Comparison of ENCODE assay signal across 8 cellular contexts in the genomic region with DNA sequence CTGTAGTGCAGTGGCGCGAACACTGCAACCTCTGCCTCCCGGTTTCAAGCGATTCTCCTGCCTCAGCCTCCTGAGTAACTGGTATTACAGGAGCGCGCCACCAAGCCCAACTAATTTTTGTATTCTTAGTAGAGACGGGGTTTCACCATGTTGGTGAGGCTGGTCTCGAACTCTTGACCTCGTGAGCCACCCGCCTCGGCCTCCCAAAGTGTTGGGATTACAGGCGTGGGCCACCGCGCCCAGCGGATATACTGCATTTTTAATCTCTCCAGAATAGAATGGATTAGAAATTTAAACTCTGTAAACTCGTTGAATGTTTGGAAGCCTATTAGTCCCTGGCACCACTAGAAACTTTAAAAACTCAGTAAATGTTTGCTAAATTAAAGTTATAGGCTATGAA. TPM values are rescaled to one million over a fixed set of nuclear protein-coding genes. Genes with fewer than 3 reads are reported as not detected.
DNase-seq lines count a peak whose midpoint lies in the region; TF ChIP-seq lines count a peak whose summit lies in the region.
"Not testable (repeated sequence)": the region's sequence is repeated elsewhere in the genome, so short reads cannot be mapped to it uniquely, and the experiment has no call there.

No MANE protein-coding gene starts in this region.

- not testable (repeated sequence) for H3K27me3 Mint-ChIP-seq in activated T-cell treated with anti-CD3 and anti-CD28 coated beads, Interleukin-2, amount 50 U/mL, for 24 hours; neural crest cell (ENCODE audit: low read depth)

- intact Hi-C loops in A673 (cut with micrococcal nuclease; ENCODE audit: unreplicated experiment); mammary epithelial cell (cut with micrococcal nuclease): not testable (repeated sequence)

- CTCF ChIA-PET in A673 (lab: Charles Lee); mammary epithelial cell (lab: Charles Lee; ENCODE audit: low non-redundant PET): not testable (repeated sequence)

- not testable (repeated sequence) for H3K9me3 Mint-ChIP-seq in activated T-cell treated with anti-CD3 and anti-CD28 coated beads, Interleukin-2, amount 50 U/mL, for 24 hours; neural crest cell

- not testable (repeated sequence) for H3K9me3 ChIP-seq in A673 (ENCODE audit: low read depth, low read length, poor library complexity, severe bottlenecking); SJCRH30 (replicated peaks); mammary epithelial cell (replicated peaks; ENCODE audit: insufficient read depth, low read length); iPS-15b (ENCODE audit: control insufficient read depth, insufficient read depth, low read length)

- dilution Hi-C loops in mammary epithelial cell (cut with HindIII; ENCODE audit: low sequenced_read_pairs): not testable (repeated sequence)

- peaks cover 30% of the 10 kb centered on the region for H3K36me3 Mint-ChIP-seq in activated T-cell treated with anti-CD3 and anti-CD28 coated beads, Interleukin-2, amount 50 U/mL, for 24 hours (ENCODE audit: low read depth)
- H3K36me3 Mint-ChIP-seq in neural crest cell (ENCODE audit: low read depth): not testable (repeated sequence)

- peaks cover 48% of the 10 kb centered on the region for H3K79me2 ChIP-seq in mammary epithelial cell (ENCODE audit: insufficient read depth, low read length)

- H3K27ac ChIP-seq in A673 (ENCODE audit: low read depth, low read length, poor library complexity, severe bottlenecking); SJCRH30; mammary epithelial cell (ENCODE audit: insufficient read depth, low read depth, low read length): not testable (repeated sequence)
- H3K27ac ChIP-seq in HL-60 (replicated peaks): peak overlapping the region; percentile 29; the same call in 1 of the 2 replicates

- H3K4me1 ChIP-seq in A673 (ENCODE audit: insufficient read depth, low read length, poor library complexity, severe bottlenecking): peaks cover 15% of the 10 kb centered on the region
- not testable (repeated sequence) for H3K4me1 ChIP-seq in SJCRH30; iPS-15b (ENCODE audit: control insufficient read depth, insufficient read depth, low read length)
- peaks cover 11% of the 10 kb centered on the region for H3K4me1 ChIP-seq in mammary epithelial cell (ENCODE audit: insufficient read depth, low read length)

- not testable (repeated sequence) for H4K20me1 ChIP-seq in mammary epithelial cell (ENCODE audit: insufficient read depth, low read length)

- H3K9ac ChIP-seq in mammary epithelial cell (ENCODE audit: insufficient read depth, low read length); iPS-15b (ENCODE audit: low read depth, low read length): not testable (repeated sequence)

- POLR2A ChIA-PET in A673 (lab: Charles Lee; ENCODE audit: low non-redundant PET): not testable (repeated sequence)

- H3K4me3 Mint-ChIP-seq in activated T-cell treated with anti-CD3 and anti-CD28 coated beads, Interleukin-2, amount 50 U/mL, for 24 hours: peak overlapping the region; percentile 97
- H3K4me3 Mint-ChIP-seq in neural crest cell: peak overlapping the region; percentile 99

- not testable (repeated sequence) for H3K36me3 ChIP-seq in A673 (ENCODE audit: insufficient read depth, low read length, poor library complexity, severe bottlenecking); SJCRH30; mammary epithelial cell (ENCODE audit: insufficient read depth, low read length); iPS-15b (ENCODE audit: control insufficient read depth, insufficient read depth, low read length)

- 55% methylated on average over 10 of the region's 16 CpGs for WGBS in mammary epithelial cell (ENCODE audit: low coverage, missing lambda C conversion rate)

- DNase-seq in A673 (ENCODE audit: low spot score); HL-60 (ENCODE audit: low read depth in 1 of 2, low spot score in 1 of 2); SJCRH30; activated T-cell treated with anti-CD3 and anti-CD28 coated beads, Interleukin-2, amount 50 U/mL, for 24 hours; mammary epithelial cell; neural crest cell (ENCODE audit: low read depth, low spot score): not testable (repeated sequence)
- peak; percentile 7 for DNase-seq in stimulated activated CD4-positive, alpha-beta T cell treated with anti-CD3 and anti-CD28 coated beads, Interleukin-15, amount 100 ng/mL, for 24 hours

- H3K4me3 ChIP-seq in A673 (ENCODE audit: low read depth, low read length, poor library complexity, severe bottlenecking) (peak overlapping the region; percentile 83), SJCRH30 (peak overlapping the region; percentile 77; the same call in 1 of the 2 replicates), iPS-15b (ENCODE audit: low read depth, low read length) (peak overlapping the region; percentile 97)
- H3K4me3 ChIP-seq in HL-60 (replicated peaks; ENCODE audit: insufficient read depth, low read length); mammary epithelial cell (replicated peaks in 1 of 3; ENCODE audit: insufficient read depth in 1 of 3, low read depth in 2 of 3, low read length in 3 of 3): not testable (repeated sequence)

- peaks cover 70% of the 10 kb centered on the region for H3K4me1 Mint-ChIP-seq in activated T-cell treated with anti-CD3 and anti-CD28 coated beads, Interleukin-2, amount 50 U/mL, for 24 hours (ENCODE audit: low read depth)
- peaks cover 52% of the 10 kb centered on the region for H3K4me1 Mint-ChIP-seq in neural crest cell

- BruUV-seq in A673 (replicated peaks; lab: Mats Ljungman, UMichigan); mammary epithelial cell (replicated peaks; lab: Mats Ljungman, UMichigan): not testable (repeated sequence)

- peak overlapping the region; percentile 25 for H3K4me2 ChIP-seq in mammary epithelial cell (ENCODE audit: insufficient read depth, low read depth, low read length)

- in situ Hi-C loops in mammary epithelial cell (cut with MboI; ENCODE audit: low sequenced_read_pairs in 2 of 2): not testable (repeated sequence)

- not testable (repeated sequence) for H3K27me3 ChIP-seq in A673 (replicated peaks; ENCODE audit: insufficient read depth, low read depth, low read length, poor library complexity); HL-60 (ENCODE audit: insufficient read depth, poor library complexity, severe bottlenecking); SJCRH30; mammary epithelial cell (ENCODE audit: insufficient read depth, low read length); iPS-15b (ENCODE audit: control insufficient read depth, insufficient read depth, low read length)

- not testable (repeated sequence) for H2AFZ ChIP-seq in mammary epithelial cell (ENCODE audit: low read depth, low read length)

- H3K27ac Mint-ChIP-seq in activated T-cell treated with anti-CD3 and anti-CD28 coated beads, Interleukin-2, amount 50 U/mL, for 24 hours: peak overlapping the region; percentile 100
- not testable (repeated sequence) for H3K27ac Mint-ChIP-seq in neural crest cell (ENCODE audit: unreplicated experiment)

- TF ChIP-seq CTCF in A673 (conservative IDR thresholded peaks at IDR 0.05; ENCODE audit: low read depth, low read length); HL-60 (IDR thresholded peaks at IDR 0.05; ENCODE audit: insufficient read depth, low read length); mammary epithelial cell (conservative IDR thresholded peaks at IDR 0.05 in 1 of 2, IDR thresholded peaks at IDR 0.05 in 1 of 2; ENCODE audit: extremely low read depth in 1 of 2, insufficient read depth in 1 of 2, low read depth in 1 of 2, low read length in 2 of 2); neural crest cell (conservative IDR thresholded peaks at IDR 0.05): not testable (repeated sequence)

RNA-seq across cellular contexts. Expression of gene FBXO9, which starts 0.9 kb away (rescaled TPM):
- total RNA-seq in A673 (2021) (76.7 and 82.5 TPM in 2 replicates), mammary epithelial cell (10 to 100 TPM; 31.5 to 68.6 TPM), neural crest cell (48.3 and 62.4 TPM in 2 replicates)
- 23.7 and 27.4 TPM in 2 replicates for total RNA-seq in SJCRH30 (2014; rRNA removed; shearing (Covaris generic))
- 54.7 TPM for polyA plus RNA-seq in mammary epithelial cell
- 67.5 TPM for polyA minus RNA-seq in mammary epithelial cell

RNA-seq across cellular contexts. Expression of gene CILK1, which starts 2.6 kb away (rescaled TPM):
- total RNA-seq in A673 (2021) (15.7 and 16.1 TPM in 2 replicates), mammary epithelial cell (10 to 100 TPM in 1 of 2 donors, 1 to 10 TPM in 1; 5.8 to 12.8 TPM), neural crest cell (15.7 and 16.1 TPM in 2 replicates)
- total RNA-seq in SJCRH30 (2014; rRNA removed; shearing (Covaris generic)): 6.7 and 6.9 TPM in 2 replicates
- 5.2 TPM for polyA plus RNA-seq in mammary epithelial cell
- 5.1 TPM for polyA minus RNA-seq in mammary epithelial cell
